ENCODE assay signal across 2 cellular contexts in the genomic region with DNA sequence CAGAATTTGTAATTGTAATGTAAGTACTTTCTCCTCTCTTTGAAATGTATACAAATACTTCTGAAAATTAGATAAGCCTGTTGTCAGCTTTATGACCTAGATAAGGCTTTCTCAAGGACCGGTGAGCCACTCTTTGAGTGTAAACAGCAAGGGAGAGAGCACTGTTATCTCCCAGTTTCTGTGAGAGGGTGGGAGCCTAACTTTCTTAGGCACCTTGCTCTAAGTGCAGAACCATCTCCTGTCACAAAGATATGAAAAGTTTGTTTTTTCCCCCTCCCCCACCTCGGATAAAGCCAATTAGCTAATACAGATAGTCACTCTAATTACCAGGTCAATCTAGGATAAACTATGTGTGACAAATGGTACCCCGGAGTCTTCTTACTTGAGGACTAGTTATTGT.
TF ChIP-seq lines count a peak whose summit lies in the region.

No MANE protein-coding gene starts in this region.

TF ChIP-seq in GM23338, 12 proteins besides CTCF, POLR2A, EP300 and RAD21 (continues in another document):
- TF ChIP-seq NANOG (IDR thresholded peaks at IDR 0.05; ENCODE audit: borderline replicate concordance) (no peak), CREB1 (CRISPR knock-in tag; IDR thresholded peaks at IDR 0.05; ENCODE audit: low read depth) (no peak), ZNF331 (CRISPR knock-in tag; IDR thresholded peaks at IDR 0.05; ENCODE audit: low read depth) (no peak), POLR2AphosphoS5 (IDR thresholded peaks at IDR 0.05; ENCODE audit: low read depth) (no peak), EZH2 (IDR thresholded peaks at IDR 0.05; ENCODE audit: low read depth, unreplicated experiment) (no peak), ZNF114 (CRISPR knock-in tag; IDR thresholded peaks at IDR 0.05) (no peak), STAT1 (IDR thresholded peaks at IDR 0.05; ENCODE audit: unreplicated experiment) (no peak), JUNB (IDR thresholded peaks at IDR 0.05; ENCODE audit: unreplicated experiment) (no peak), EZH2phosphoT487 (IDR thresholded peaks at IDR 0.05; ENCODE audit: unreplicated experiment) (no peak)
- TF ChIP-seq, protein P1, sequence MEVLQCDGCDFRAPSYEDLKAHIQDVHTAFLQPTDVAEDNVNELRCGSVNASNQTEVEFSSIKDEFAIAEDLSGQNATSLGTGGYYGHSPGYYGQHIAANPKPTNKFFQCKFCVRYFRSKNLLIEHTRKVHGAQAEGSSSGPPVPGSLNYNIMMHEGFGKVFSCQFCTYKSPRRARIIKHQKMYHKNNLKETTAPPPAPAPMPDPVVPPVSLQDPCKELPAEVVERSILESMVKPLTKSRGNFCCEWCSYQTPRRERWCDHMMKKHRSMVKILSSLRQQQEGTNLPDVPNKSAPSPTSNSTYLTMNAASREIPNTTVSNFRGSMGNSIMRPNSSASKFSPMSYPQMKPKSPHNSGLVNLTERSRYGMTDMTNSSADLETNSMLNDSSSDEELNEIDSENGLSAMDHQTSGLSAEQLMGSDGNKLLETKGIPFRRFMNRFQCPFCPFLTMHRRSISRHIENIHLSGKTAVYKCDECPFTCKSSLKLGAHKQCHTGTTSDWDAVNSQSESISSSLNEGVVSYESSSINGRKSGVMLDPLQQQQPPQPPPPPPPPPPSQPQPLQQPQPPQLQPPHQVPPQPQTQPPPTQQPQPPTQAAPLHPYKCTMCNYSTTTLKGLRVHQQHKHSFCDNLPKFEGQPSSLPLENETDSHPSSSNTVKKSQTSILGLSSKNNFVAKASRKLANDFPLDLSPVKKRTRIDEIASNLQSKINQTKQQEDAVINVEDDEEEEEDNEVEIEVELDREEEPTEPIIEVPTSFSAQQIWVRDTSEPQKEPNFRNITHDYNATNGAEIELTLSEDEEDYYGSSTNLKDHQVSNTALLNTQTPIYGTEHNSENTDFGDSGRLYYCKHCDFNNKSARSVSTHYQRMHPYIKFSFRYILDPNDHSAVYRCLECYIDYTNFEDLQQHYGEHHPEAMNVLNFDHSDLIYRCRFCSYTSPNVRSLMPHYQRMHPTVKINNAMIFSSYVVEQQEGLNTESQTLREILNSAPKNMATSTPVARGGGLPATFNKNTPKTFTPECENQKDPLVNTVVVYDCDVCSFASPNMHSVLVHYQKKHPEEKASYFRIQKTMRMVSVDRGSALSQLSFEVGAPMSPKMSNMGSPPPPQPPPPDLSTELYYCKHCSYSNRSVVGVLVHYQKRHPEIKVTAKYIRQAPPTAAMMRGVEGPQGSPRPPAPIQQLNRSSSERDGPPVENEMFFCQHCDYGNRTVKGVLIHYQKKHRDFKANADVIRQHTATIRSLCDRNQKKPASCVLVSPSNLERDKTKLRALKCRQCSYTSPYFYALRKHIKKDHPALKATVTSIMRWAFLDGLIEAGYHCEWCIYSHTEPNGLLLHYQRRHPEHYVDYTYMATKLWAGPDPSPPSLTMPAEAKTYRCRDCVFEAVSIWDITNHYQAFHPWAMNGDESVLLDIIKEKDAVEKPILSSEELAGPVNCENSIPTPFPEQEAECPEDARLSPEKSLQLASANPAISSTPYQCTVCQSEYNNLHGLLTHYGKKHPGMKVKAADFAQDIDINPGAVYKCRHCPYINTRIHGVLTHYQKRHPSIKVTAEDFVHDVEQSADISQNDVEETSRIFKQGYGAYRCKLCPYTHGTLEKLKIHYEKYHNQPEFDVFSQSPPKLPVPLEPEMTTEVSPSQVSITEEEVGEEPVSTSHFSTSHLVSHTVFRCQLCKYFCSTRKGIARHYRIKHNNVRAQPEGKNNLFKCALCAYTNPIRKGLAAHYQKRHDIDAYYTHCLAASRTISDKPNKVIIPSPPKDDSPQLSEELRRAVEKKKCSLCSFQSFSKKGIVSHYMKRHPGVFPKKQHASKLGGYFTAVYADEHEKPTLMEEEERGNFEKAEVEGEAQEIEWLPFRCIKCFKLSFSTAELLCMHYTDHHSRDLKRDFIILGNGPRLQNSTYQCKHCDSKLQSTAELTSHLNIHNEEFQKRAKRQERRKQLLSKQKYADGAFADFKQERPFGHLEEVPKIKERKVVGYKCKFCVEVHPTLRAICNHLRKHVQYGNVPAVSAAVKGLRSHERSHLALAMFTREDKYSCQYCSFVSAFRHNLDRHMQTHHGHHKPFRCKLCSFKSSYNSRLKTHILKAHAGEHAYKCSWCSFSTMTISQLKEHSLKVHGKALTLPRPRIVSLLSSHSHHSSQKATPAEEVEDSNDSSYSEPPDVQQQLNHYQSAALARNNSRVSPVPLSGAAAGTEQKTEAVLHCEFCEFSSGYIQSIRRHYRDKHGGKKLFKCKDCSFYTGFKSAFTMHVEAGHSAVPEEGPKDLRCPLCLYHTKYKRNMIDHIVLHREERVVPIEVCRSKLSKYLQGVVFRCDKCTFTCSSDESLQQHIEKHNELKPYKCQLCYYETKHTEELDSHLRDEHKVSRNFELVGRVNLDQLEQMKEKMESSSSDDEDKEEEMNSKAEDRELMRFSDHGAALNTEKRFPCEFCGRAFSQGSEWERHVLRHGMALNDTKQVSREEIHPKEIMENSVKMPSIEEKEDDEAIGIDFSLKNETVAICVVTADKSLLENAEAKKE (CRISPR knock-in tag; IDR thresholded peaks at IDR 0.05), result no peak
- TF ChIP-seq, protein P2, sequence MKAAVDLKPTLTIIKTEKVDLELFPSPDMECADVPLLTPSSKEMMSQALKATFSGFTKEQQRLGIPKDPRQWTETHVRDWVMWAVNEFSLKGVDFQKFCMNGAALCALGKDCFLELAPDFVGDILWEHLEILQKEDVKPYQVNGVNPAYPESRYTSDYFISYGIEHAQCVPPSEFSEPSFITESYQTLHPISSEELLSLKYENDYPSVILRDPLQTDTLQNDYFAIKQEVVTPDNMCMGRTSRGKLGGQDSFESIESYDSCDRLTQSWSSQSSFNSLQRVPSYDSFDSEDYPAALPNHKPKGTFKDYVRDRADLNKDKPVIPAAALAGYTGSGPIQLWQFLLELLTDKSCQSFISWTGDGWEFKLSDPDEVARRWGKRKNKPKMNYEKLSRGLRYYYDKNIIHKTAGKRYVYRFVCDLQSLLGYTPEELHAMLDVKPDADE (IDR thresholded peaks at IDR 0.05), result no peak

TF ChIP-seq in K562, 482 proteins besides CTCF, POLR2A, EP300 and RAD21:
- TF ChIP-seq OTX1 (CRISPR knock-in tag; IDR thresholded peaks at IDR 0.05), result no peak
- no peak for TF ChIP-seq CAMTA2 (CRISPR knock-in tag; conservative IDR thresholded peaks at IDR 0.05)
- no peak for TF ChIP-seq ADNP (tag; IDR thresholded peaks at IDR 0.05)
- TF ChIP-seq ZNF224 (CRISPR knock-in tag; IDR thresholded peaks at IDR 0.05), result no peak
- TF ChIP-seq PHTF2 (CRISPR knock-in tag; IDR thresholded peaks at IDR 0.05), result no peak
- TF ChIP-seq TCF3 (CRISPR knock-in tag; IDR thresholded peaks at IDR 0.05), result 0 out of 2 replicates have a peak, but pooled peaks have one; percentile 27
- no peak for TF ChIP-seq RNF2 (IDR thresholded peaks at IDR 0.05)
